Comparison of ENCODE assay signal across 26 cellular contexts in genomic region chr19:39417463-39418181, GRCh38. TPM values are rescaled to one million over a fixed set of nuclear protein-coding genes. Genes with fewer than 3 reads are reported as not detected.
DNase-seq lines count a peak whose midpoint lies in the region; ATAC-seq and TF ChIP-seq lines count a peak whose summit lies in the region.
"Had no signal": no experiment of that assay in that cellular context is flagged by ENCODE, and none has a peak within 500 bp of the region (broad histone marks: within the 10 kb centered on the region; RNA-seq: fewer than 3 reads in every experiment).

No MANE protein-coding gene starts in this region.

- peaks cover 12% of the 10 kb centered on the region; the same call in 1 of the 2 replicates for H3K4me1 ChIP-seq in GM23338 (ENCODE audit: insufficient read depth)

- no peaks in the 10 kb centered on the region for H3K27me3 Mint-ChIP-seq in activated T-cell treated with anti-CD3 and anti-CD28 coated beads, Interleukin-2, amount 50 U/mL, for 24 hours
- H3K27me3 Mint-ChIP-seq in GM23338 (ENCODE audit: insufficient read depth, low read depth, poor library complexity), result peaks cover 9% of the 10 kb centered on the region
- no peaks in the 10 kb centered on the region for H3K27me3 Mint-ChIP-seq in chondrocyte (ENCODE audit: low read depth)
- no peaks in the 10 kb centered on the region for H3K27me3 Mint-ChIP-seq in neural crest cell (ENCODE audit: low read depth)
- no peaks in the 10 kb centered on the region for H3K27me3 Mint-ChIP-seq in stimulated activated naive CD8-positive, alpha-beta T cell treated with anti-CD3 and anti-CD28 coated beads, Interleukin-15, amount 100 ng/mL, for 72 hours
- H3K27me3 Mint-ChIP-seq: central memory CD8-positive, alpha-beta T cell had no signal

- no peaks in the 10 kb centered on the region for H3K9me2 ChIP-seq in GM23338 (ENCODE audit: insufficient read depth)

- H4K20me1 ChIP-seq in GM23338 (replicated peaks; ENCODE audit: insufficient read depth), result peaks cover 14% of the 10 kb centered on the region; the same call in 1 of the 2 replicates

- H3K79me2 ChIP-seq in GM23338 (replicated peaks; ENCODE audit: insufficient read depth), result peaks cover 15% of the 10 kb centered on the region

- H3K36me3 ChIP-seq in GM23338 (ENCODE audit: insufficient read depth), result peaks cover 11% of the 10 kb centered on the region; the same call in 1 of the 2 replicates

- peaks cover 22% of the 10 kb centered on the region for H3F3A ChIP-seq in GM23338 (replicated peaks; ENCODE audit: low read depth)

- peaks cover 11% of the 10 kb centered on the region for H3K4me1 Mint-ChIP-seq in activated T-cell treated with anti-CD3 and anti-CD28 coated beads, Interleukin-2, amount 50 U/mL, for 24 hours (ENCODE audit: low read depth)
- peaks cover 17% of the 10 kb centered on the region for H3K4me1 Mint-ChIP-seq in GM23338
- peaks cover 32% of the 10 kb centered on the region for H3K4me1 Mint-ChIP-seq in chondrocyte (ENCODE audit: low read depth)
- peaks cover 24% of the 10 kb centered on the region for H3K4me1 Mint-ChIP-seq in neural crest cell
- peaks cover 20% of the 10 kb centered on the region for H3K4me1 Mint-ChIP-seq in stimulated activated naive CD8-positive, alpha-beta T cell treated with anti-CD3 and anti-CD28 coated beads, Interleukin-15, amount 100 ng/mL, for 72 hours

- H3K27ac Mint-ChIP-seq in activated T-cell treated with anti-CD3 and anti-CD28 coated beads, Interleukin-2, amount 50 U/mL, for 24 hours, result peak overlapping the region; percentile 74
- H3K27ac Mint-ChIP-seq in GM23338 (peak overlapping the region; percentile 79; the same call in 1 of the 2 replicates), chondrocyte (ENCODE audit: unreplicated experiment) (peak overlapping the region; percentile 22), neural crest cell (ENCODE audit: unreplicated experiment) (no peak overlapping the region)
- peak overlapping the region in 1 of 2 donors; percentile 49 for H3K27ac Mint-ChIP-seq in stimulated activated naive CD8-positive, alpha-beta T cell treated with anti-CD3 and anti-CD28 coated beads, Interleukin-15, amount 100 ng/mL, for 72 hours
- H3K27ac Mint-ChIP-seq: activated CD8-positive, alpha-beta T cell treated with anti-CD3 and anti-CD28 coated beads, Interleukin-2, amount 10 ng/mL, durations not matched to agents 7 days and 5 days had no signal

- no peak overlapping the region for H3K4me3 Mint-ChIP-seq in activated T-cell treated with anti-CD3 and anti-CD28 coated beads, Interleukin-2, amount 50 U/mL, for 24 hours
- H3K4me3 Mint-ChIP-seq in GM23338 (no peak overlapping the region), chondrocyte (ENCODE audit: unreplicated experiment) (no peak overlapping the region), neural crest cell (peak overlapping the region; percentile 70)
- no peak overlapping the region for H3K4me3 Mint-ChIP-seq in stimulated activated naive CD8-positive, alpha-beta T cell treated with anti-CD3 and anti-CD28 coated beads, Interleukin-15, amount 100 ng/mL, for 72 hours
- H3K4me3 Mint-ChIP-seq: activated CD8-positive, alpha-beta T cell treated with anti-CD3 and anti-CD28 coated beads, Interleukin-2, amount 10 ng/mL, durations not matched to agents 7 days and 5 days; central memory CD8-positive, alpha-beta T cell had no signal

- DNase-seq in activated T-cell treated with anti-CD3 and anti-CD28 coated beads, Interleukin-2, amount 50 U/mL, for 24 hours, result no peak
- DNase-seq in activated T-cell treated with anti-CD3 and anti-CD28 coated beads, Interleukin-2, amount 50 U/mL, for 1 hour, result no peak
- DNase-seq in GM23338 (ENCODE audit: low spot score) (no peak), chondrocyte (ENCODE audit: low spot score) (no peak), neural crest cell (ENCODE audit: low read depth, low spot score) (no peak), ureter (ENCODE audit: low spot score) (no peak), Kasumi-1 (lab: John Stamatoyannopoulos, UW) (no peak)
- DNase-seq in stimulated activated naive CD8-positive, alpha-beta T cell treated with anti-CD3 and anti-CD28 coated beads, Interleukin-15, amount 100 ng/mL, for 72 hours, result no peak
- DNase-seq: activated CD4-positive, CD25-positive, alpha-beta regulatory T cell treated with anti-CD3 and anti-CD28 coated beads, Interleukin-2, amount 50 U/mL, for 72 hours; activated CD8-positive, alpha-beta T cell treated with anti-CD3 and anti-CD28 coated beads, Interleukin-2, amount 10 ng/mL, durations not matched to agents 7 days and 5 days; activated gamma-delta T cell; dermis blood vessel endothelial cell; DND-41; foreskin fibroblast; GF-D8; head of caudate nucleus; IMR-90; mesenchymal stem cell; NCI-H1092; NCI-H187 treated with DMSO at 0.1 percent for 48 hours; NCI-H2171; NCI-H510A had no signal

- peaks cover 62% of the 10 kb centered on the region for H3K36me3 Mint-ChIP-seq in activated T-cell treated with anti-CD3 and anti-CD28 coated beads, Interleukin-2, amount 50 U/mL, for 24 hours (ENCODE audit: low read depth)
- H3K36me3 Mint-ChIP-seq in GM23338 (ENCODE audit: low read depth) (peaks cover 64% of the 10 kb centered on the region), chondrocyte (ENCODE audit: low read depth) (peaks cover 27% of the 10 kb centered on the region), neural crest cell (ENCODE audit: low read depth) (peaks cover 4% of the 10 kb centered on the region)

- no peak overlapping the region for H3K27ac ChIP-seq in GM23338 (ENCODE audit: low read depth)
- H3K27ac ChIP-seq: suprapubic skin had no signal

- TF ChIP-seq CTCF in GM23338 (conservative IDR thresholded peaks at IDR 0.05; ENCODE audit: low read depth in 2 of 2) (no peak), chondrocyte (IDR thresholded peaks at IDR 0.05) (no peak), neural crest cell (conservative IDR thresholded peaks at IDR 0.05) (no peak)

- H3K9me3 Mint-ChIP-seq in activated T-cell treated with anti-CD3 and anti-CD28 coated beads, Interleukin-2, amount 50 U/mL, for 24 hours, result no peaks in the 10 kb centered on the region
- H3K9me3 Mint-ChIP-seq in GM23338, result no peaks in the 10 kb centered on the region
- no peaks in the 10 kb centered on the region for H3K9me3 Mint-ChIP-seq in chondrocyte (ENCODE audit: low read depth)
- H3K9me3 Mint-ChIP-seq in neural crest cell, result no peaks in the 10 kb centered on the region
- H3K9me3 Mint-ChIP-seq in stimulated activated naive CD8-positive, alpha-beta T cell treated with anti-CD3 and anti-CD28 coated beads, Interleukin-15, amount 100 ng/mL, for 72 hours, result no peaks in the 10 kb centered on the region
- H3K9me3 Mint-ChIP-seq: central memory CD8-positive, alpha-beta T cell had no signal

- H3K27me3 ChIP-seq in GM23338 (ENCODE audit: insufficient read depth), result no peaks in the 10 kb centered on the region
- H3K27me3 ChIP-seq: esophagus muscularis mucosa, suprapubic skin had no signal

- no peak overlapping the region for H3K4me3 ChIP-seq in GM23338
- H3K4me3 ChIP-seq: esophagus muscularis mucosa, suprapubic skin had no signal

- H2AFZ ChIP-seq in GM23338, result no peak overlapping the region

- H3K4me2 ChIP-seq in GM23338, result no peak overlapping the region

- no peak for ATAC-seq in GM23338
- no peak for ATAC-seq in stimulated activated naive CD8-positive, alpha-beta T cell treated with anti-CD3 and anti-CD28 coated beads, Interleukin-15, amount 100 ng/mL, for 72 hours
- ATAC-seq: activated CD8-positive, alpha-beta T cell treated with anti-CD3 and anti-CD28 coated beads, Interleukin-2, amount 10 ng/mL, durations not matched to agents 7 days and 5 days; left lobe of liver had no signal

TF ChIP-seq in GM23338, 12 proteins besides CTCF, POLR2A, EP300 and RAD21 (continues in another document):
- TF ChIP-seq EZH2 (IDR thresholded peaks at IDR 0.05; ENCODE audit: low read depth, unreplicated experiment), result no peak
- no peak for TF ChIP-seq CREB1 (CRISPR knock-in tag; IDR thresholded peaks at IDR 0.05; ENCODE audit: low read depth)
- no peak for TF ChIP-seq STAT1 (IDR thresholded peaks at IDR 0.05; ENCODE audit: unreplicated experiment)

RNA-seq across cellular contexts. Expression of gene PLEKHG2, which starts 5.2 kb away (rescaled TPM):
- total RNA-seq in GM23338 (2014; rRNA removed; shearing (Covaris generic)), result 35.2 and 41.3 TPM in 2 replicates
- 15.5 and 16.2 TPM in 2 replicates for polyA plus RNA-seq in GM23338 (2016; fragmentation: Nextera tagmentation; extraction: Ambion mirVana)
- total RNA-seq in chondrocyte (108 to 154 TPM (median 150 TPM) in 3 replicates), neural crest cell (120 and 135 TPM in 2 replicates), ureter (38.8 TPM)

RNA-seq across cellular contexts. Expression of gene ZFP36, which starts 11.0 kb away (rescaled TPM):
- total RNA-seq in GM23338 (2014; rRNA removed; shearing (Covaris generic)), result 9.5 and 10.6 TPM in 2 replicates
- polyA plus RNA-seq in GM23338 (2016; fragmentation: Nextera tagmentation; extraction: Ambion mirVana), result 27.5 and 27.7 TPM in 2 replicates
- total RNA-seq in chondrocyte (30.2 to 55.7 TPM (median 46.3 TPM) in 3 replicates), neural crest cell (4.0 TPM in 2 replicates), ureter (230 TPM)

RNA-seq across cellular contexts. Expression of gene RPS16, which starts 18.1 kb away (rescaled TPM):
- 106 and 207 TPM in 2 replicates for total RNA-seq in GM23338 (2014; rRNA removed; shearing (Covaris generic))
- polyA plus RNA-seq in GM23338 (2016; fragmentation: Nextera tagmentation; extraction: Ambion mirVana), result 1,901 and 2,135 TPM in 2 replicates
- total RNA-seq in chondrocyte (1,022 to 1,375 TPM (median 1,065 TPM) in 3 replicates), neural crest cell (2,020 and 2,116 TPM in 2 replicates), ureter (2,118 TPM)

RNA-seq across cellular contexts. Expression of gene MED29, which starts 26.4 kb away (rescaled TPM):
- total RNA-seq in GM23338 (2014; rRNA removed; shearing (Covaris generic)), result 62.0 and 63.0 TPM in 2 replicates
- polyA plus RNA-seq in GM23338 (2016; fragmentation: Nextera tagmentation; extraction: Ambion mirVana), result 26.1 and 27.5 TPM in 2 replicates
- total RNA-seq in chondrocyte (27.0 to 31.1 TPM (median 28.7 TPM) in 3 replicates), neural crest cell (37.3 and 40.3 TPM in 2 replicates), ureter (51.8 TPM)

RNA-seq across cellular contexts. Expression of gene PAF1, which starts 26.7 kb away (rescaled TPM):
- total RNA-seq in GM23338 (2014; rRNA removed; shearing (Covaris generic)), result 24.6 and 47.3 TPM in 2 replicates
- 21.3 and 22.1 TPM in 2 replicates for polyA plus RNA-seq in GM23338 (2016; fragmentation: Nextera tagmentation; extraction: Ambion mirVana)
- 32.2 to 39.7 TPM (median 32.5 TPM) in 3 replicates for total RNA-seq in chondrocyte
- 62.9 and 67.3 TPM in 2 replicates for total RNA-seq in neural crest cell
- 36.9 TPM for total RNA-seq in ureter
